Comparison of ENCODE assay signal across 28 cellular contexts in the genomic region with DNA sequence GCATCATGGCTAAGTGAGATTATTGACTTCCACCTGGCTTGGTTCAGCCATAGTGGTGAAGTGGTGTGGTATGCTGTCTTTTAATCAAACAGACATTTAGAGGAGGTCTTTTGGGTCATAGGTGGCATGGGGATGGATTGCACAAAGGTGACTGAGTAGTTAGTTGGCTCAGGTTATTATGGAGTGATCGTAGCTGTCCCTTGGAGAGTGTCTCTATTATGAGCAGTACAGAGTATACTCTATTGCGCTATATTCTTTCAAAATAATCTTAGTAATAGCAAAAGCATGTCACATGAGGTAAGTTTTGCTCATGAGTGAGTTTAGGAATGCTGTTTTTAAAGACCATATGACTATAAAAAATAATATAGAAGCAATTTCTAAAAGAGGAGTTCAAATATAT.
DNase-seq lines count a peak whose midpoint lies in the region; ATAC-seq and TF ChIP-seq lines count a peak whose summit lies in the region.
"Had no signal": no experiment of that assay in that cellular context is flagged by ENCODE, and none has a peak within 500 bp of the region (broad histone marks: within the 10 kb centered on the region; RNA-seq: fewer than 3 reads in every experiment).

No MANE protein-coding gene starts in this region.

- 0 out of 3 replicates have a peak overlapping the region, but pooled peaks have one; percentile 2 for H2BK15ac ChIP-seq in IMR-90 (ENCODE audit: low read depth, low read length)

- H2BK120ac ChIP-seq in IMR-90 (ENCODE audit: low read depth, low read length), result no peak overlapping the region

- no CpG with 5 or more reads among the region's 2 CpGs for WGBS in IMR-90 (ENCODE audit: extremely low coverage in 2 of 2, insufficient read length in 1 of 2), 2 experiments

- no peaks in the 10 kb centered on the region for H3K36me3 Mint-ChIP-seq in activated CD4-positive, alpha-beta memory T cell treated with anti-CD3 and anti-CD28 coated beads for 36 hours
- H3K36me3 Mint-ChIP-seq: immature natural killer cell, naive B cell had no signal

- peak overlapping the region; percentile 9; the same call in 1 of the 2 replicates for H3K18ac ChIP-seq in IMR-90 (ENCODE audit: low read depth, low read length)

- peaks cover 10% of the 10 kb centered on the region for H3K27me3 Mint-ChIP-seq in activated CD4-positive, alpha-beta memory T cell treated with anti-CD3 and anti-CD28 coated beads for 36 hours
- H3K27me3 Mint-ChIP-seq: brain; stimulated activated naive CD8-positive, alpha-beta T cell treated with anti-CD3 and anti-CD28 coated beads, Interleukin-15, Interleukin-2, amounts not matched to agents 100 ng/mL and 50 ng/mL, for 24 hours had no signal

- intact Hi-C loops in IMR-90 (cut with micrococcal nuclease), result no loop called here
- intact Hi-C loops in activated CD4-positive, alpha-beta memory T cell treated with anti-CD3 and anti-CD28 coated beads for 36 hours (cut with micrococcal nuclease), result no loop called here

- H4K5ac ChIP-seq in IMR-90 (ENCODE audit: low read depth, low read length), result peak overlapping the region; percentile 57; the same call in 1 of the 2 replicates

- H3K27ac ChIP-seq in IMR-90 (ENCODE audit: insufficient read depth, low read length) (no peak overlapping the region), osteoblast (ENCODE audit: low read depth, low read length) (peak overlapping the region; percentile 70)
- H3K27ac ChIP-seq: BLaER1 treated with 17β-estradiol and CSF1 and Interleukin-3, amounts not matched to agents 10 nM and 100 nM; epithelial cell of prostate; HL-60; left lung; PC-9; thoracic aorta had no signal

- DNase-seq in EH (ENCODE audit: low read depth) (peak; percentile 35), IMR-90 (peak; percentile 60), fibroblast of gingiva (ENCODE audit: low read depth) (peak; percentile 70), osteoblast (ENCODE audit: insufficient read length, low spot score, missing footprints) (no peak), hypothalamus (lab: John Stamatoyannopoulos, UW) (no peak), GF-D8 (lab: John Stamatoyannopoulos, UW) (no peak), iPS-NIHi11 (ENCODE audit: low spot score) (no peak)
- no peak for DNase-seq in activated CD4-positive, alpha-beta memory T cell treated with anti-CD3 and anti-CD28 coated beads for 36 hours
- DNase-seq: activated CD4-positive, alpha-beta T cell treated with anti-CD3 and anti-CD28 coated beads for 4 hours; activated naive CD4-positive, alpha-beta T cell; activated T-cell treated with anti-CD3 and anti-CD28 coated beads, Interleukin-2, amount 50 U/mL, for 24 hours; COR-L47; effector CD4-positive, alpha-beta T cell; immature natural killer cell; left lung; naive B cell; NCI-H524 treated with DMSO at 0.1 percent for 48 hours; PC-9; small intestine had no signal

- H3K4me2 ChIP-seq in IMR-90 (ENCODE audit: low read depth, low read length), result peak overlapping the region; percentile 27; the same call in 1 of the 2 replicates
- H3K4me2 ChIP-seq in osteoblast (ENCODE audit: insufficient read depth, low read length), result peak overlapping the region; percentile 29
- H3K4me2 ChIP-seq: BLaER1 treated with 17β-estradiol and CSF1 and Interleukin-3, amounts not matched to agents 10 nM and 100 nM; PC-9 had no signal

- BruUV-seq in IMR-90 (replicated peaks; lab: Mats Ljungman, UMichigan), result no TSS peak

- peak overlapping the region; percentile 48; the same call in 1 of the 2 replicates for H2AK5ac ChIP-seq in IMR-90 (ENCODE audit: low read depth, low read length)

- no peak for TF ChIP-seq RAD21 in IMR-90 (IDR thresholded peaks at IDR 0.05; ENCODE audit: low read length)

- H4K8ac ChIP-seq in IMR-90 (ENCODE audit: low read depth in 2 of 2, low read length in 2 of 2), result 0 out of 4 replicates have a peak overlapping the region, but pooled peaks of 1 of the 2 experiments have one; percentile 55

- peaks cover 14% of the 10 kb centered on the region for H3K9me1 ChIP-seq in IMR-90 (ENCODE audit: insufficient read depth, low read length)

- H3K56ac ChIP-seq in IMR-90 (ENCODE audit: extremely low read depth, insufficient read depth, low read length), result no peak overlapping the region

- no peak overlapping the region for H3K27ac Mint-ChIP-seq in activated CD4-positive, alpha-beta memory T cell treated with anti-CD3 and anti-CD28 coated beads for 36 hours
- H3K27ac Mint-ChIP-seq: activated T-cell treated with anti-CD3 and anti-CD28 coated beads, Interleukin-2, amount 50 U/mL, for 24 hours; brain; immature natural killer cell; naive B cell; stimulated activated naive CD8-positive, alpha-beta T cell treated with anti-CD3 and anti-CD28 coated beads, Interleukin-15, Interleukin-2, amounts not matched to agents 100 ng/mL and 50 ng/mL, for 24 hours; T-helper 2 cell treated with Interferon-gamma antibody and Interleukin-4, amounts not matched to agents 5 μg/mL and 100 μg/mL, for 36 hours had no signal

- peak overlapping the region; percentile 60; the same call in 1 of the 2 replicates for H3K4ac ChIP-seq in IMR-90 (ENCODE audit: low read depth, low read length)

- H3K9me3 Mint-ChIP-seq in activated CD4-positive, alpha-beta memory T cell treated with anti-CD3 and anti-CD28 coated beads for 36 hours, result no peaks in the 10 kb centered on the region
- H3K9me3 Mint-ChIP-seq: activated T-cell treated with anti-CD3 and anti-CD28 coated beads, Interleukin-2, amount 50 U/mL, for 24 hours; immature natural killer cell; naive B cell; stimulated activated naive CD8-positive, alpha-beta T cell treated with anti-CD3 and anti-CD28 coated beads, Interleukin-15, Interleukin-2, amounts not matched to agents 100 ng/mL and 50 ng/mL, for 24 hours; T-helper 2 cell treated with Interferon-gamma antibody and Interleukin-4, amounts not matched to agents 5 μg/mL and 100 μg/mL, for 36 hours had no signal

- H4K20me1 ChIP-seq in IMR-90 (ENCODE audit: insufficient read depth, low read length) (peaks cover 27% of the 10 kb centered on the region), osteoblast (ENCODE audit: insufficient read depth, low read length) (no peaks in the 10 kb centered on the region)
- H4K20me1 ChIP-seq: BLaER1 treated with 17β-estradiol and CSF1 and Interleukin-3, amounts not matched to agents 10 nM and 100 nM had no signal

- POLR2A ChIA-PET in IMR-90 (lab: Charles Lee; ENCODE audit: unreplicated experiment), result no interaction called here
- POLR2A ChIA-PET in activated CD4-positive, alpha-beta memory T cell treated with anti-CD3 and anti-CD28 coated beads for 36 hours (lab: Charles Lee), result no interaction called here

- H3K4me3 ChIP-seq in IMR-90 (ENCODE audit: insufficient read depth, low read depth, low read length), result no peak overlapping the region
- no peak overlapping the region for H3K4me3 ChIP-seq in osteoblast (ENCODE audit: insufficient read depth, low read length)
- H3K4me3 ChIP-seq: BLaER1 treated with 17β-estradiol and CSF1 and Interleukin-3, amounts not matched to agents 10 nM and 100 nM; left lung; PC-9; thoracic aorta had no signal

- H3K79me1 ChIP-seq in IMR-90 (ENCODE audit: low read depth in 1 of 2, low read length in 2 of 2), result peaks cover 27 to 57% of the 10 kb centered on the region in 2 experiments

- H3K9ac ChIP-seq in IMR-90 (ENCODE audit: low read depth, low read length), result no peak overlapping the region
- H3K9ac ChIP-seq: BLaER1 treated with 17β-estradiol and CSF1 and Interleukin-3, amounts not matched to agents 10 nM and 100 nM had no signal

- H2BK20ac ChIP-seq in IMR-90 (ENCODE audit: low read depth, low read length), result 0 out of 2 replicates have a peak overlapping the region, but pooled peaks have one; percentile 49

- H3K14ac ChIP-seq in IMR-90 (replicated peaks; ENCODE audit: low read depth, low read length), result peak overlapping the region; percentile 6

- TF ChIP-seq CTCF in IMR-90 (conservative IDR thresholded peaks at IDR 0.05; ENCODE audit: low read depth, low read length), result no peak
- TF ChIP-seq CTCF in osteoblast (IDR thresholded peaks at IDR 0.05; ENCODE audit: extremely low read depth, low read depth, low read length), result no peak

- no peak overlapping the region for H2AFZ ChIP-seq in IMR-90 (replicated peaks; ENCODE audit: low read length, poor library complexity)
- no peak overlapping the region for H2AFZ ChIP-seq in osteoblast (ENCODE audit: low read length)
- H2AFZ ChIP-seq: PC-9 had no signal

- H3K27me3 ChIP-seq in IMR-90 (ENCODE audit: control insufficient read depth, insufficient read depth, low read length), result no peaks in the 10 kb centered on the region
- H3K27me3 ChIP-seq in osteoblast (ENCODE audit: insufficient read depth, low read length), result no peaks in the 10 kb centered on the region
- H3K27me3 ChIP-seq: BLaER1 treated with 17β-estradiol and CSF1 and Interleukin-3, amounts not matched to agents 10 nM and 100 nM; left lung had no signal

- H3K9me3 ChIP-seq in IMR-90 (ENCODE audit: control insufficient read depth, insufficient read depth, low read length), result no peaks in the 10 kb centered on the region
- H3K9me3 ChIP-seq in osteoblast (ENCODE audit: low read depth, low read length), result no peaks in the 10 kb centered on the region
- H3K9me3 ChIP-seq: BLaER1 treated with 17β-estradiol and CSF1 and Interleukin-3, amounts not matched to agents 10 nM and 100 nM; left lung; thoracic aorta had no signal

- CTCF ChIA-PET in IMR-90 (lab: Yijun Ruan, JAX), result interaction anchor here (1.1 kb wide), 1 partner anchor 584 kb away, joined by 5 read pairs; no protein-coding TSS in a partner anchor
- CTCF ChIA-PET in activated CD4-positive, alpha-beta memory T cell treated with anti-CD3 and anti-CD28 coated beads for 36 hours (lab: Charles Lee), result no interaction called here

- peak; percentile 75 for ATAC-seq in IMR-90 (ENCODE audit: low read depth)
- ATAC-seq: HepG2, left lung, Right ventricle myocardium inferior had no signal

- H3K23ac ChIP-seq in IMR-90 (ENCODE audit: low read depth, low read length), result no peak overlapping the region

- no peak overlapping the region for H2AK9ac ChIP-seq in IMR-90 (replicated peaks; ENCODE audit: low read depth, low read length, poor library complexity)

- dilution Hi-C loops in IMR-90 (cut with HindIII; ENCODE audit: low sequenced_read_pairs, unreplicated experiment), result no loop called here

- H4K91ac ChIP-seq in IMR-90 (ENCODE audit: insufficient read depth, low read depth, low read length), result no peak overlapping the region

- in situ Hi-C loops in IMR-90 (cut with MboI; ENCODE audit: low sequenced_read_pairs), result no loop called here

- peaks cover 89% of the 10 kb centered on the region for H3K79me2 ChIP-seq in osteoblast (ENCODE audit: insufficient read depth, low read length)

- no peaks in the 10 kb centered on the region for H3K4me1 Mint-ChIP-seq in activated CD4-positive, alpha-beta memory T cell treated with anti-CD3 and anti-CD28 coated beads for 36 hours (ENCODE audit: low read depth)
- H3K4me1 Mint-ChIP-seq: immature natural killer cell, naive B cell had no signal

- no peaks in the 10 kb centered on the region for H3K36me3 ChIP-seq in IMR-90 (ENCODE audit: control insufficient read depth, insufficient read depth, low read length)
- H3K36me3 ChIP-seq in osteoblast (ENCODE audit: insufficient read depth, low read length), result no peaks in the 10 kb centered on the region
- H3K36me3 ChIP-seq: BLaER1 treated with 17β-estradiol and CSF1 and Interleukin-3, amounts not matched to agents 10 nM and 100 nM; left lung; thoracic aorta had no signal

- H2BK5ac ChIP-seq in IMR-90 (ENCODE audit: low read depth, low read length, poor library complexity, severe bottlenecking), result peak overlapping the region; percentile 89

- no peak for TF ChIP-seq POLR2A in IMR-90 (IDR thresholded peaks at IDR 0.05; ENCODE audit: low read depth, low read length)

- peaks cover 9% of the 10 kb centered on the region for H3K4me1 ChIP-seq in IMR-90 (ENCODE audit: control insufficient read depth, insufficient read depth, low read length)
- H3K4me1 ChIP-seq in osteoblast (ENCODE audit: insufficient read depth, low read length), result peaks cover 30% of the 10 kb centered on the region
- H3K4me1 ChIP-seq: BLaER1 treated with 17β-estradiol and CSF1 and Interleukin-3, amounts not matched to agents 10 nM and 100 nM; left lung had no signal

- H3K4me3 Mint-ChIP-seq in activated CD4-positive, alpha-beta memory T cell treated with anti-CD3 and anti-CD28 coated beads for 36 hours, result no peak overlapping the region
- H3K4me3 Mint-ChIP-seq: activated T-cell treated with anti-CD3 and anti-CD28 coated beads, Interleukin-2, amount 50 U/mL, for 24 hours; brain; immature natural killer cell; naive B cell; stimulated activated naive CD8-positive, alpha-beta T cell treated with anti-CD3 and anti-CD28 coated beads, Interleukin-15, Interleukin-2, amounts not matched to agents 100 ng/mL and 50 ng/mL, for 24 hours; T-helper 2 cell treated with Interferon-gamma antibody and Interleukin-4, amounts not matched to agents 5 μg/mL and 100 μg/mL, for 36 hours had no signal

Comparison
In these comparisons a context has a peak if more than half of its experiments do, and no peak if none do; other contexts are left out.
1. DNase-seq: peak in EH (single experiment), IMR-90 (single experiment) and fibroblast of gingiva (single experiment); none in osteoblast (single experiment), hypothalamus (0 of 51), GF-D8 (single experiment), iPS-NIHi11 (single experiment) and activated CD4-positive, alpha-beta memory T cell treated with anti-CD3 and anti-CD28 coated beads for 36 hours (single experiment).